In genomic region chr13:21010621-21011020, GRCh38 we compare ENCODE assay signal across 13 cellular contexts. TPM values are rescaled to one million over a fixed set of nuclear protein-coding genes. Genes with fewer than 3 reads are reported as not detected.
DNase-seq lines count a peak whose midpoint lies in the region; ATAC-seq and TF ChIP-seq lines count a peak whose summit lies in the region.
"Had no signal": no experiment of that assay in that cellular context is flagged by ENCODE, and none has a peak within 500 bp of the region (broad histone marks: within the 10 kb centered on the region; RNA-seq: fewer than 3 reads in every experiment).

No MANE protein-coding gene starts in this region.

- H3K4me1 ChIP-seq in GM23248 (ENCODE audit: insufficient read depth): peaks cover 58% of the 10 kb centered on the region
- H3K4me1 ChIP-seq in lower lobe of right lung: peaks cover 58% of the 10 kb centered on the region

- H3K27ac ChIP-seq in 22Rv1 (peak overlapping the region; percentile 60), GM23248 (no peak overlapping the region; the same call in 1 of the 2 replicates), lower lobe of right lung (no peak overlapping the region)
- H3K27ac ChIP-seq: uterus had no signal

- TF ChIP-seq CTCF in 22Rv1 (IDR thresholded peaks at IDR 0.05) (no peak), lower lobe of right lung (IDR thresholded peaks at IDR 0.05) (no peak)

- H3K9me2 ChIP-seq in GM23248 (ENCODE audit: insufficient read depth): no peaks in the 10 kb centered on the region

- H3K4me3 ChIP-seq in GM23248 (no peak overlapping the region), lower lobe of right lung (no peak overlapping the region)
- H3K4me3 ChIP-seq: skin epidermis, uterus had no signal

- DNase-seq in GM23248: peak; percentile 39
- peak; percentile 47 for DNase-seq in astrocyte of the hippocampus (ENCODE audit: low read depth, low spot score)
- DNase-seq in lower lobe of right lung: no peak
- DNase-seq in NCI-H128 (lab: John Stamatoyannopoulos, UW; ENCODE audit: unreplicated experiment): no peak
- DNase-seq in DMS53 (lab: John Stamatoyannopoulos, UW): no peak
- DNase-seq in stimulated activated CD4-positive, alpha-beta T cell treated with anti-CD3 and anti-CD28 coated beads, Interleukin-4, amount 100 ng/mL, for 1 hour: no peak
- DNase-seq in NCI-H526 (lab: John Stamatoyannopoulos, UW): no peak
- DNase-seq: activated CD4-positive, CD25-positive, alpha-beta regulatory T cell treated with anti-CD3 and anti-CD28 coated beads, Interleukin-2, amount 50 U/mL, for 72 hours; HFFc6; Right ventricle myocardium superior; uterus had no signal

- H3F3A ChIP-seq in GM23248 (ENCODE audit: insufficient read depth): peaks cover 68% of the 10 kb centered on the region

- H3K36me3 ChIP-seq in GM23248 (ENCODE audit: low read depth): no peaks in the 10 kb centered on the region
- H3K36me3 ChIP-seq in lower lobe of right lung: no peaks in the 10 kb centered on the region
- H3K36me3 ChIP-seq: uterus had no signal

- 24 to 32% methylated on average over 1 of the region's 1 CpG for WGBS in GM23248 (ENCODE audit: low coverage in 1 of 2, low lambda C conversion rate in 2 of 2, missing lambda C conversion rate in 2 of 2), 2 experiments

- intact Hi-C loops in lower lobe of right lung (cut with DNase I): no loop called here

- H3K27me3 ChIP-seq in GM23248 (replicated peaks; ENCODE audit: insufficient read depth): no peaks in the 10 kb centered on the region
- H3K27me3 ChIP-seq in lower lobe of right lung (ENCODE audit: low read depth): no peaks in the 10 kb centered on the region
- H3K27me3 ChIP-seq: uterus had no signal

- H3K79me2 ChIP-seq in GM23248 (ENCODE audit: insufficient read depth): peaks cover 95% of the 10 kb centered on the region

- ATAC-seq in lower lobe of right lung: peak; percentile 18 to 25

- in situ Hi-C loops in GM23248 (cut with MboI): no loop called here

- no peak overlapping the region for H3K4me2 ChIP-seq in GM23248 (ENCODE audit: unreplicated experiment)

- H3K9ac ChIP-seq in GM23248: no peak overlapping the region

- H3K9me3 ChIP-seq in GM23248 (ENCODE audit: low read depth): no peaks in the 10 kb centered on the region
- no peaks in the 10 kb centered on the region for H3K9me3 ChIP-seq in lower lobe of right lung
- H3K9me3 ChIP-seq: uterus had no signal

- H2AFZ ChIP-seq in GM23248: no peak overlapping the region

- H4K20me1 ChIP-seq in GM23248 (ENCODE audit: insufficient read depth): peaks cover 11% of the 10 kb centered on the region; the same call in 1 of the 2 replicates

RNA-seq across cellular contexts. Expression of gene LATS2, which starts 50.8 kb away (rescaled TPM):
- total RNA-seq in GM23248 (2014; rRNA removed; shearing (Covaris generic)): 23.0 and 28.5 TPM in 2 replicates
- polyA plus RNA-seq in GM23248 (2016; fragmentation: Nextera tagmentation; extraction: Ambion mirVana): 10.6 and 11.8 TPM in 2 replicates
- total RNA-seq in lower lobe of right lung: 26.1 TPM

Comparison
In these comparisons a context has a peak if more than half of its experiments do, and no peak if none do; other contexts are left out.
1. DNase-seq: peak in GM23248 (single experiment) and astrocyte of the hippocampus (single experiment); none in lower lobe of right lung (single experiment), NCI-H128 (single experiment), DMS53 (single experiment), stimulated activated CD4-positive, alpha-beta T cell treated with anti-CD3 and anti-CD28 coated beads, Interleukin-4, amount 100 ng/mL, for 1 hour (single experiment) and NCI-H526 (0 of 2).